ENCODE assay signal across 8 cellular contexts in the genomic region with DNA sequence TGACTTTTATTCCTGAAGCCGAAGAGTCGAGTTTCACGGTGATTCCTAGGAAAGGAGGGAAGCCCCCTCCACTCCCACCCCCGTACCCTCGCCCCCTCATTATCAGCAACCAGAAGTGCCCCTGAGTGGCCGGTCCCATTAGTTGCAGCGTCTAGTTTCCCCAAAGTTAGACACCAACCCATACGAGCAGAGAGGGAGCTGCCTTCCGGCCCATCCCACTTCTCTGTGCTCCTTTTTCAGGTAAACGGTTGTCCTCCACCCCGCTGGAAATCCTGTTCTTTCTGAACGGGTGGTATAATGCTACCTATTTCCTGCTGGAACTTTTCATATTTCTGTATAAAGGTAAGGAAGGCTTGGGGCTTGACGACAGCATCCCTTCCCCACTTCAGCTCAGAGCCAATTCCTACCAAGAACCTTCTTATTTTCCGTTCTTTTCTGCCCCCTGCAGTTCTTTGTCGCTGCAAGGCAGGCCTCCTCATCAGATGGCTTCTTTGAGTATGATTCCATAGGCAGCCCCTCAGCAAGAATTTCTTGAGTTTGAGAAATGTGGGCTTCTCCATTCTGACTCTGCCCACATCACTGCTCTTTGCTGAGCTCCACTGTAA. TPM values are rescaled to one million over a fixed set of nuclear protein-coding genes. Genes with fewer than 3 reads are reported as not detected.
A peak's percentile ranks its signal among the peaks of the same experiment; 100 is the strongest.
DNase-seq lines count a peak whose midpoint lies in the region; ATAC-seq, FAIRE-seq and TF ChIP-seq lines count a peak whose summit lies in the region.

No MANE protein-coding gene starts in this region.

- H3K4me3 ChIP-seq in K562 (peak overlapping the region; percentile 38), keratinocyte (ENCODE audit: control insufficient read depth in 2 of 3, extremely low read depth in 1 of 3, insufficient read depth in 2 of 3, low read depth in 1 of 3, low read length in 3 of 3) (peak overlapping the region; percentile 58 to 90 (median 77))

- H3K27me3 Mint-ChIP-seq in stimulated activated naive B cell treated with anti-CD40 and anti-IgM and Interleukin-4, amounts not matched to agents 10 μg/mL and 1 μg/mL and 100 μg/mL, for 72 hours: no peaks in the 10 kb centered on the region

- 20% methylated on average over 15 of the region's 15 CpGs for WGBS in K562 (ENCODE audit: insufficient coverage, low coverage, missing lambda C conversion rate)

- TF ChIP-seq CTCF in K562 (IDR thresholded peaks at IDR 0.05 in 2 of 3, conservative IDR thresholded peaks at IDR 0.05 in 1 of 3; ENCODE audit: insufficient read depth in 2 of 3, low read depth in 1 of 3, low read length in 3 of 3) (peak; percentile 40 to 42 (median 42)), keratinocyte (optimal IDR thresholded peaks at IDR 0.05 in 1 of 3, IDR thresholded peaks at IDR 0.05 in 1 of 3, conservative IDR thresholded peaks at IDR 0.05 in 1 of 3; ENCODE audit: extremely low read depth in 1 of 3, insufficient read depth in 2 of 3, low read length in 3 of 3) (peak; percentile 8 to 40 (median 38))

- POLR2A ChIA-PET in K562 (lab: Yijun Ruan, JAX): interaction anchor here (0.6 to 1.8 kb wide), 6 partner anchors 8 to 96 kb away, joined by 3 to 15 read pairs (median 3); a partner anchor contains a TSS

- peak overlapping the region; percentile 95 to 98 for H3K4me3 Mint-ChIP-seq in stimulated activated naive B cell treated with anti-CD40 and anti-IgM and Interleukin-4, amounts not matched to agents 10 μg/mL and 1 μg/mL and 100 μg/mL, for 72 hours

- no TSS peak for BruUV-seq in K562 (replicated peaks; lab: Mats Ljungman, UMichigan)

- CTCF ChIA-PET in K562 (lab: Yijun Ruan, JAX; ENCODE audit: low intra/inter-chr PET ratio): interaction anchor here (0.5 kb wide), 1 partner anchor 238 kb away, joined by 7 read pairs; no protein-coding TSS in a partner anchor

- peak overlapping the region; percentile 64; the same call in 2 of the 3 replicates for H3K27ac ChIP-seq in K562 (ENCODE audit: extremely low read depth, low read depth, low read length)
- peak overlapping the region; percentile 72 for H3K27ac ChIP-seq in keratinocyte (ENCODE audit: control insufficient read depth, insufficient read depth, low read length)

- H4K20me1 ChIP-seq in K562 (replicated peaks; ENCODE audit: control insufficient read depth, insufficient read depth, low read length) (no peaks in the 10 kb centered on the region), keratinocyte (ENCODE audit: control insufficient read depth, extremely low read depth, insufficient read depth, low read length) (no peaks in the 10 kb centered on the region)

- H2AFZ ChIP-seq in K562 (ENCODE audit: low read depth, low read length) (peak overlapping the region; percentile 85), keratinocyte (ENCODE audit: control insufficient read depth, low read length) (peak overlapping the region; percentile 99)

- no peaks in the 10 kb centered on the region; the same call in 1 of the 3 replicates for H3K36me3 ChIP-seq in K562 (ENCODE audit: control insufficient read depth, insufficient read depth, low read length)
- H3K36me3 ChIP-seq in keratinocyte (ENCODE audit: control insufficient read depth in 2 of 2, extremely low read depth in 1 of 2, insufficient read depth in 2 of 2, low read length in 2 of 2): peaks cover 4% of the 10 kb centered on the region in 2 experiments

- no peaks in the 10 kb centered on the region for H3K9me1 ChIP-seq in K562 (ENCODE audit: control insufficient read depth, insufficient read depth, low read length)
- no peaks in the 10 kb centered on the region for H3K9me1 ChIP-seq in keratinocyte (ENCODE audit: control insufficient read depth, extremely low read depth, insufficient read depth, low read length)

- no peaks in the 10 kb centered on the region for H3K79me2 ChIP-seq in K562 (ENCODE audit: control insufficient read depth, insufficient read depth, low read length)
- H3K79me2 ChIP-seq in keratinocyte (ENCODE audit: control insufficient read depth, insufficient read depth, low read length): no peaks in the 10 kb centered on the region

- H3K9me3 Mint-ChIP-seq in stimulated activated naive B cell treated with anti-CD40 and anti-IgM and Interleukin-4, amounts not matched to agents 10 μg/mL and 1 μg/mL and 100 μg/mL, for 72 hours: no peaks in the 10 kb centered on the region

- no peak for TF ChIP-seq POLR2A in K562 (conservative IDR thresholded peaks at IDR 0.05)

- DNase-seq in stimulated activated CD4-positive, alpha-beta T cell treated with anti-CD3 and anti-CD28 coated beads, Interleukin-4, amount 100 ng/mL, for 24 hours: peak; percentile 11
- DNase-seq in stimulated activated CD4-positive, alpha-beta T cell treated with anti-CD3 and anti-CD28 coated beads, Interleukin-1b, Interleukin-23, amount 100 ng/mL, for 48 hours: no peak
- DNase-seq in NCI-H69 (lab: John Stamatoyannopoulos, UW): peak; percentile 35
- DNase-seq in K562 (ENCODE audit: extremely low read depth in 1 of 4, low spot score in 3 of 4): peak in 2 of 4 experiments; percentile 39 to 45
- DNase-seq in keratinocyte (ENCODE audit: low read depth, low spot score): no peak
- DNase-seq in stimulated activated naive B cell treated with anti-CD40 and anti-IgM and Interleukin-4, amounts not matched to agents 10 μg/mL and 1 μg/mL and 100 μg/mL, for 72 hours: no peak
- no peak for DNase-seq in NCI-H446 treated with DMSO at 0.1 percent for 48 hours (lab: John Stamatoyannopoulos, UW)

- peak in 1 of 2 experiments; percentile 37; a peak in 2 of 4 replicates for TF ChIP-seq RAD21 in K562 (CRISPR knock-in tag; conservative IDR thresholded peaks at IDR 0.05 in 1 of 2, IDR thresholded peaks at IDR 0.05 in 1 of 2)

- H3K4me1 ChIP-seq in K562 (replicated peaks in 1 of 2; ENCODE audit: control insufficient read depth in 2 of 2, insufficient read depth in 2 of 2, low read length in 2 of 2): peaks cover 0 to 14% of the 10 kb centered on the region in 2 experiments; a peak in 2 of 5 replicates
- H3K4me1 ChIP-seq in keratinocyte (ENCODE audit: control insufficient read depth, extremely low read depth, insufficient read depth, low read length): peaks cover 27% of the 10 kb centered on the region

- in situ Hi-C loops in K562 (cut with MboI): no loop called here

- peaks cover 16 to 30% of the 10 kb centered on the region in 2 donors for H3K4me1 Mint-ChIP-seq in stimulated activated naive B cell treated with anti-CD40 and anti-IgM and Interleukin-4, amounts not matched to agents 10 μg/mL and 1 μg/mL and 100 μg/mL, for 72 hours

- H3K27me3 ChIP-seq in K562 (ENCODE audit: control insufficient read depth in 2 of 2, insufficient read depth in 2 of 2, low read length in 2 of 2): no peaks in the 10 kb centered on the region; a peak in 1 of 5 replicates
- H3K27me3 ChIP-seq in keratinocyte (ENCODE audit: control insufficient read depth, extremely low read depth, insufficient read depth, low read length): no peaks in the 10 kb centered on the region

- H3K9ac ChIP-seq in K562 (ENCODE audit: insufficient read depth in 1 of 2, low read depth in 2 of 2, low read length in 2 of 2) (peak overlapping the region; percentile 57 to 89; a peak in 3 of 4 replicates), keratinocyte (ENCODE audit: control insufficient read depth, extremely low read depth, insufficient read depth, low read length) (peak overlapping the region; percentile 84)

- H3K27ac Mint-ChIP-seq in stimulated activated naive B cell treated with anti-CD40 and anti-IgM and Interleukin-4, amounts not matched to agents 10 μg/mL and 1 μg/mL and 100 μg/mL, for 72 hours: peak overlapping the region; percentile 95

- ATAC-seq in K562 (peak; percentile 81), GM18511 (IDR thresholded peaks at IDR 0.05; ENCODE audit: unreplicated experiment) (no peak)
- ATAC-seq in stimulated activated naive B cell treated with anti-CD40 and anti-IgM and Interleukin-4, amounts not matched to agents 10 μg/mL and 1 μg/mL and 100 μg/mL, for 72 hours (replicated peaks): peak; percentile 44 to 45

- H3K9me3 ChIP-seq in K562 (replicated peaks; ENCODE audit: control insufficient read depth, insufficient read depth, low read depth, low read length) (peaks cover 9% of the 10 kb centered on the region; the same call in 1 of the 2 replicates), keratinocyte (ENCODE audit: control insufficient read depth, low read depth, low read length) (no peaks in the 10 kb centered on the region)

- FAIRE-seq in K562 (lab: Jason Lieb, UNC): peak; percentile 79
- no peak for FAIRE-seq in keratinocyte (lab: Jason Lieb, UNC)

- intact Hi-C loops in K562 (cut with micrococcal nuclease): no loop called here

- H3K36me3 Mint-ChIP-seq in stimulated activated naive B cell treated with anti-CD40 and anti-IgM and Interleukin-4, amounts not matched to agents 10 μg/mL and 1 μg/mL and 100 μg/mL, for 72 hours: peaks cover 16 to 17% of the 10 kb centered on the region in 2 donors

- TF ChIP-seq EP300 in K562 (IDR thresholded peaks at IDR 0.05; ENCODE audit: low read length): no peak

- dilution Hi-C loops in keratinocyte (cut with MboI; ENCODE audit: extremely low pct_ligation_motif_present, low sequenced_read_pairs): no loop called here

- peak overlapping the region; percentile 79 for H3K4me2 ChIP-seq in K562 (ENCODE audit: insufficient read depth, low read length)
- peak overlapping the region; percentile 95 for H3K4me2 ChIP-seq in keratinocyte (ENCODE audit: control insufficient read depth, extremely low read depth, insufficient read depth, low read depth, low read length)

RNA-seq across cellular contexts. Expression of a gene that starts 0.7 kb away (rescaled TPM):
- total RNA-seq in K562 (2011; cell fraction: chromatin; rRNA removed; ENCODE audit: low replicate concordance): 14.6 and 18.4 TPM in 2 replicates
- total RNA-seq in K562 (2011; cell fraction: nucleolus; rRNA removed): 11.8 and 15.0 TPM in 2 replicates
- 17.7 and 22.4 TPM in 2 replicates for total RNA-seq in K562 (2011; cell fraction: nucleoplasm; rRNA removed)
- 4.9 and 7.1 TPM in 2 replicates for total RNA-seq in K562 (2014; rRNA removed)
- 7.0 and 8.2 TPM in 2 replicates for total RNA-seq in K562 (2014; rRNA removed; fragmentation: Illumina TruSeq; extraction: Trizol)
- 8.0 and 8.3 TPM in 2 replicates for total RNA-seq in K562 (2015; rRNA removed; fragmentation: Illumina TruSeq; extraction: Trizol)
- total RNA-seq in K562 (2021): 6.0 and 6.4 TPM in 2 replicates
- 22.1 and 22.5 TPM in 2 replicates for polyA plus RNA-seq in K562 (2011; rRNA removed)
- 26.0 and 28.2 TPM in 2 replicates for polyA plus RNA-seq in K562 (2011; cell fraction: cytosol; rRNA removed)
- 13.0 and 15.5 TPM in 2 replicates for polyA plus RNA-seq in K562 (2011; cell fraction: nucleus; rRNA removed)
- polyA plus RNA-seq in K562 (2012): 7.9 and 11.7 TPM in 2 replicates
- 11.8 and 12.4 TPM in 2 replicates for polyA plus RNA-seq in K562 (2014; fragmentation: Illumina TruSeq; extraction: Trizol)
- polyA plus RNA-seq in K562 (2014; fragmentation: Nextera tagmentation; extraction: Ambion mirVana): 10 to 100 TPM; 22.9 to 25.2 TPM
- 8.8 and 11.3 TPM in 2 replicates for polyA plus RNA-seq in K562 (2014; rRNA removed)
- polyA minus RNA-seq in K562 (2011; rRNA and poly(A)+ RNA removed): 11.6 and 12.4 TPM in 2 replicates
- 3.5 and 4.0 TPM in 2 replicates for polyA minus RNA-seq in K562 (2011; cell fraction: cytosol; rRNA and poly(A)+ RNA removed)
- 3.4 and 4.0 TPM in 2 replicates for polyA minus RNA-seq in K562 (2011; cell fraction: nucleus; rRNA and poly(A)+ RNA removed)
- 14.4 to 22.4 TPM (median 17.2 TPM) in 3 replicates for polyA plus RNA-seq in keratinocyte
- polyA plus RNA-seq in keratinocyte (2011; ENCODE audit: low read depth): 1.2 TPM
- polyA plus RNA-seq in keratinocyte (2011; cell fraction: cytosol; rRNA removed): 18.8 and 22.5 TPM in 2 replicates
- 10.4 and 12.3 TPM in 2 replicates for polyA plus RNA-seq in keratinocyte (2011; cell fraction: nucleus; rRNA removed)
- polyA plus RNA-seq in keratinocyte (2012; ENCODE audit: low replicate concordance): 6.5 and 11.1 TPM in 2 replicates
- polyA minus RNA-seq in keratinocyte: 10.0 to 15.7 TPM (median 14.8 TPM) in 3 replicates
- 9.8 TPM for polyA minus RNA-seq in keratinocyte (2011; cell fraction: cytosol; rRNA and poly(A)+ RNA removed)
- 1.7 and 5.0 TPM in 2 replicates for polyA minus RNA-seq in keratinocyte (2011; cell fraction: nucleus; rRNA and poly(A)+ RNA removed)

RNA-seq across cellular contexts. Expression of a gene that starts 30.9 kb away (rescaled TPM):
- 261 and 425 TPM in 2 replicates for total RNA-seq in K562 (2011; cell fraction: chromatin; rRNA removed; ENCODE audit: low replicate concordance)
- 218 and 247 TPM in 2 replicates for total RNA-seq in K562 (2011; cell fraction: nucleolus; rRNA removed)
- 293 and 351 TPM in 2 replicates for total RNA-seq in K562 (2011; cell fraction: nucleoplasm; rRNA removed)
- total RNA-seq in K562 (2014; rRNA removed) (23.2 and 26.4 TPM in 2 replicates), K562 (2014; rRNA removed; fragmentation: Illumina TruSeq; extraction: Trizol) (55.8 and 58.0 TPM in 2 replicates), K562 (2015; rRNA removed; fragmentation: Illumina TruSeq; extraction: Trizol) (63.1 and 63.3 TPM in 2 replicates), K562 (2021) (56.2 and 70.1 TPM in 2 replicates)
- polyA plus RNA-seq in K562 (2011; rRNA removed) (150 and 168 TPM in 2 replicates), K562 (2014; fragmentation: Illumina TruSeq; extraction: Trizol) (102 and 109 TPM in 2 replicates), K562 (2014; fragmentation: Nextera tagmentation; extraction: Ambion mirVana) (100 to 1,000 TPM; 127 to 146 TPM), K562 (2014; rRNA removed) (62.7 and 86.7 TPM in 2 replicates), keratinocyte (66.1 to 118 TPM (median 85.4 TPM) in 3 replicates)
- 109 and 130 TPM in 2 replicates for polyA plus RNA-seq in K562 (2011; cell fraction: cytosol; rRNA removed)
- 205 and 226 TPM in 2 replicates for polyA plus RNA-seq in K562 (2011; cell fraction: nucleus; rRNA removed)
- polyA plus RNA-seq in K562 (2012): 42.4 and 48.0 TPM in 2 replicates
- 81.9 and 101 TPM in 2 replicates for polyA minus RNA-seq in K562 (2011; rRNA and poly(A)+ RNA removed)
- polyA minus RNA-seq in K562 (2011; cell fraction: cytosol; rRNA and poly(A)+ RNA removed): 14.3 and 21.3 TPM in 2 replicates
- 59.1 and 81.3 TPM in 2 replicates for polyA minus RNA-seq in K562 (2011; cell fraction: nucleus; rRNA and poly(A)+ RNA removed)
- 6.0 TPM for polyA plus RNA-seq in keratinocyte (2011; ENCODE audit: low read depth)
- polyA plus RNA-seq in keratinocyte (2011; cell fraction: cytosol; rRNA removed): 66.9 and 115 TPM in 2 replicates
- polyA plus RNA-seq in keratinocyte (2011; cell fraction: nucleus; rRNA removed): 101 and 119 TPM in 2 replicates
- 37.8 and 43.0 TPM in 2 replicates for polyA plus RNA-seq in keratinocyte (2012; ENCODE audit: low replicate concordance)
- 44.0 to 72.4 TPM (median 56.3 TPM) in 3 replicates for polyA minus RNA-seq in keratinocyte
- 13.2 TPM for polyA minus RNA-seq in keratinocyte (2011; cell fraction: cytosol; rRNA and poly(A)+ RNA removed)
- 19.8 and 27.8 TPM in 2 replicates for polyA minus RNA-seq in keratinocyte (2011; cell fraction: nucleus; rRNA and poly(A)+ RNA removed)

RNA-seq across cellular contexts. Expression of a gene that starts 31.4 kb away (rescaled TPM):
- total RNA-seq in K562 (2011; cell fraction: chromatin; rRNA removed; ENCODE audit: low replicate concordance): 84.8 and 201 TPM in 2 replicates
- 195 and 226 TPM in 2 replicates for total RNA-seq in K562 (2011; cell fraction: nucleolus; rRNA removed)
- total RNA-seq in K562 (2011; cell fraction: nucleoplasm; rRNA removed): 160 and 163 TPM in 2 replicates
- 29.2 and 42.5 TPM in 2 replicates for total RNA-seq in K562 (2014; rRNA removed)
- 24.9 and 30.4 TPM in 2 replicates for total RNA-seq in K562 (2014; rRNA removed; fragmentation: Illumina TruSeq; extraction: Trizol)
- 36.9 and 37.6 TPM in 2 replicates for total RNA-seq in K562 (2015; rRNA removed; fragmentation: Illumina TruSeq; extraction: Trizol)
- total RNA-seq in K562 (2021): 59.9 and 70.2 TPM in 2 replicates
- polyA plus RNA-seq in K562 (2011; rRNA removed): 37.9 and 56.1 TPM in 2 replicates
- polyA plus RNA-seq in K562 (2011; cell fraction: cytosol; rRNA removed): 82.7 and 149 TPM in 2 replicates
- 86.4 and 134 TPM in 2 replicates for polyA plus RNA-seq in K562 (2011; cell fraction: nucleus; rRNA removed)
- 57.1 and 64.6 TPM in 2 replicates for polyA plus RNA-seq in K562 (2012)
- polyA plus RNA-seq in K562 (2014; fragmentation: Illumina TruSeq; extraction: Trizol): 70.2 and 78.9 TPM in 2 replicates
- 10 to 100 TPM; 30.1 to 44.3 TPM for polyA plus RNA-seq in K562 (2014; fragmentation: Nextera tagmentation; extraction: Ambion mirVana)
- 43.0 and 46.7 TPM in 2 replicates for polyA plus RNA-seq in K562 (2014; rRNA removed)
- 41.6 and 59.3 TPM in 2 replicates for polyA minus RNA-seq in K562 (2011; rRNA and poly(A)+ RNA removed)
- 30.1 and 37.2 TPM in 2 replicates for polyA minus RNA-seq in K562 (2011; cell fraction: cytosol; rRNA and poly(A)+ RNA removed)
- polyA minus RNA-seq in K562 (2011; cell fraction: nucleus; rRNA and poly(A)+ RNA removed): 16.8 and 17.4 TPM in 2 replicates
- 42.3 to 124 TPM (median 62.3 TPM) in 3 replicates for polyA plus RNA-seq in keratinocyte
- 5.1 TPM for polyA plus RNA-seq in keratinocyte (2011; ENCODE audit: low read depth)
- 63.6 and 95.2 TPM in 2 replicates for polyA plus RNA-seq in keratinocyte (2011; cell fraction: cytosol; rRNA removed)
- polyA plus RNA-seq in keratinocyte (2011; cell fraction: nucleus; rRNA removed): 108 and 123 TPM in 2 replicates
- polyA plus RNA-seq in keratinocyte (2012; ENCODE audit: low replicate concordance): 31.6 and 43.8 TPM in 2 replicates
- 66.4 to 188 TPM (median 180 TPM) in 3 replicates for polyA minus RNA-seq in keratinocyte
- 72.1 TPM for polyA minus RNA-seq in keratinocyte (2011; cell fraction: cytosol; rRNA and poly(A)+ RNA removed)
- polyA minus RNA-seq in keratinocyte (2011; cell fraction: nucleus; rRNA and poly(A)+ RNA removed): 64.9 and 76.6 TPM in 2 replicates

RNA-seq across cellular contexts. Expression of a gene that starts 36.7 kb away (rescaled TPM):
- total RNA-seq in K562 (2011; cell fraction: chromatin; rRNA removed; ENCODE audit: low replicate concordance): 141 and 152 TPM in 2 replicates
- total RNA-seq in K562 (2011; cell fraction: nucleolus; rRNA removed): 67.6 and 78.9 TPM in 2 replicates
- 105 and 139 TPM in 2 replicates for total RNA-seq in K562 (2011; cell fraction: nucleoplasm; rRNA removed)
- total RNA-seq in K562 (2014; rRNA removed): 24.3 and 24.8 TPM in 2 replicates
- 45.1 and 45.5 TPM in 2 replicates for total RNA-seq in K562 (2014; rRNA removed; fragmentation: Illumina TruSeq; extraction: Trizol)
- total RNA-seq in K562 (2015; rRNA removed; fragmentation: Illumina TruSeq; extraction: Trizol): 43.9 and 44.1 TPM in 2 replicates
- 82.9 and 84.6 TPM in 2 replicates for total RNA-seq in K562 (2021)
- 37.5 and 60.4 TPM in 2 replicates for polyA plus RNA-seq in K562 (2011; rRNA removed)
- 51.1 and 98.0 TPM in 2 replicates for polyA plus RNA-seq in K562 (2011; cell fraction: cytosol; rRNA removed)
- 121 and 160 TPM in 2 replicates for polyA plus RNA-seq in K562 (2011; cell fraction: nucleus; rRNA removed)
- 70.9 and 87.0 TPM in 2 replicates for polyA plus RNA-seq in K562 (2012)
- 89.1 and 104 TPM in 2 replicates for polyA plus RNA-seq in K562 (2014; fragmentation: Illumina TruSeq; extraction: Trizol)
- 10 to 100 TPM; 14.8 to 46.8 TPM for polyA plus RNA-seq in K562 (2014; fragmentation: Nextera tagmentation; extraction: Ambion mirVana)
- 42.4 and 45.7 TPM in 2 replicates for polyA plus RNA-seq in K562 (2014; rRNA removed)
- 45.5 and 47.8 TPM in 2 replicates for polyA minus RNA-seq in K562 (2011; rRNA and poly(A)+ RNA removed)
- polyA minus RNA-seq in K562 (2011; cell fraction: cytosol; rRNA and poly(A)+ RNA removed): 32.9 and 61.4 TPM in 2 replicates
- 37.4 and 50.1 TPM in 2 replicates for polyA minus RNA-seq in K562 (2011; cell fraction: nucleus; rRNA and poly(A)+ RNA removed)
- polyA plus RNA-seq in keratinocyte: 24.6 to 60.6 TPM (median 34.5 TPM) in 3 replicates
- 12.1 TPM for polyA plus RNA-seq in keratinocyte (2011; ENCODE audit: low read depth)
- 31.2 and 42.2 TPM in 2 replicates for polyA plus RNA-seq in keratinocyte (2011; cell fraction: cytosol; rRNA removed)
- 73.4 and 79.4 TPM in 2 replicates for polyA plus RNA-seq in keratinocyte (2011; cell fraction: nucleus; rRNA removed)
- polyA plus RNA-seq in keratinocyte (2012; ENCODE audit: low replicate concordance): 32.6 and 43.6 TPM in 2 replicates
- 36.2 to 126 TPM (median 46.5 TPM) in 3 replicates for polyA minus RNA-seq in keratinocyte
- polyA minus RNA-seq in keratinocyte (2011; cell fraction: cytosol; rRNA and poly(A)+ RNA removed): 12.3 TPM
- polyA minus RNA-seq in keratinocyte (2011; cell fraction: nucleus; rRNA and poly(A)+ RNA removed): 21.9 and 34.4 TPM in 2 replicates

RNA-seq across cellular contexts. Expression of a gene that starts 36.8 kb away (rescaled TPM):
- 127 and 189 TPM in 2 replicates for total RNA-seq in K562 (2011; cell fraction: chromatin; rRNA removed; ENCODE audit: low replicate concordance)
- total RNA-seq in K562 (2011; cell fraction: nucleolus; rRNA removed): 134 and 143 TPM in 2 replicates
- 150 and 151 TPM in 2 replicates for total RNA-seq in K562 (2011; cell fraction: nucleoplasm; rRNA removed)
- 27.6 and 51.6 TPM in 2 replicates for total RNA-seq in K562 (2014; rRNA removed)
- 23.1 and 24.9 TPM in 2 replicates for total RNA-seq in K562 (2014; rRNA removed; fragmentation: Illumina TruSeq; extraction: Trizol)
- 21.2 and 24.1 TPM in 2 replicates for total RNA-seq in K562 (2015; rRNA removed; fragmentation: Illumina TruSeq; extraction: Trizol)
- 34.8 and 39.4 TPM in 2 replicates for total RNA-seq in K562 (2021)
- polyA plus RNA-seq in K562 (2011; rRNA removed): 82.2 and 86.3 TPM in 2 replicates
- 87.4 and 110 TPM in 2 replicates for polyA plus RNA-seq in K562 (2011; cell fraction: cytosol; rRNA removed)
- 55.5 and 62.3 TPM in 2 replicates for polyA plus RNA-seq in K562 (2011; cell fraction: nucleus; rRNA removed)
- polyA plus RNA-seq in K562 (2012): 33.3 and 41.9 TPM in 2 replicates
- 30.7 and 40.4 TPM in 2 replicates for polyA plus RNA-seq in K562 (2014; fragmentation: Illumina TruSeq; extraction: Trizol)
- 100 to 1,000 TPM; 140 to 144 TPM for polyA plus RNA-seq in K562 (2014; fragmentation: Nextera tagmentation; extraction: Ambion mirVana)
- 48.0 and 55.9 TPM in 2 replicates for polyA plus RNA-seq in K562 (2014; rRNA removed)
- 66.7 and 73.9 TPM in 2 replicates for polyA minus RNA-seq in K562 (2011; rRNA and poly(A)+ RNA removed)
- 17.1 and 42.7 TPM in 2 replicates for polyA minus RNA-seq in K562 (2011; cell fraction: cytosol; rRNA and poly(A)+ RNA removed)
- polyA minus RNA-seq in K562 (2011; cell fraction: nucleus; rRNA and poly(A)+ RNA removed): 38.0 and 52.3 TPM in 2 replicates
- 55.1 to 71.3 TPM (median 56.4 TPM) in 3 replicates for polyA plus RNA-seq in keratinocyte
- 10.8 TPM for polyA plus RNA-seq in keratinocyte (2011; ENCODE audit: low read depth)
- 64.1 and 68.9 TPM in 2 replicates for polyA plus RNA-seq in keratinocyte (2011; cell fraction: cytosol; rRNA removed)
- 58.6 and 59.9 TPM in 2 replicates for polyA plus RNA-seq in keratinocyte (2011; cell fraction: nucleus; rRNA removed)
- 33.8 and 36.2 TPM in 2 replicates for polyA plus RNA-seq in keratinocyte (2012; ENCODE audit: low replicate concordance)
- 34.3 to 61.4 TPM (median 39.9 TPM) in 3 replicates for polyA minus RNA-seq in keratinocyte
- 39.5 TPM for polyA minus RNA-seq in keratinocyte (2011; cell fraction: cytosol; rRNA and poly(A)+ RNA removed)
- 12.8 and 39.9 TPM in 2 replicates for polyA minus RNA-seq in keratinocyte (2011; cell fraction: nucleus; rRNA and poly(A)+ RNA removed)

Comparison
In these comparisons a context has a peak if more than half of its experiments do, and no peak if none do; other contexts are left out.
1. DNase-seq: peak in stimulated activated CD4-positive, alpha-beta T cell treated with anti-CD3 and anti-CD28 coated beads, Interleukin-4, amount 100 ng/mL, for 24 hours (single experiment) and NCI-H69 (single experiment); none in stimulated activated CD4-positive, alpha-beta T cell treated with anti-CD3 and anti-CD28 coated beads, Interleukin-1b, Interleukin-23, amount 100 ng/mL, for 48 hours (single experiment), keratinocyte (single experiment), stimulated activated naive B cell treated with anti-CD40 and anti-IgM and Interleukin-4, amounts not matched to agents 10 μg/mL and 1 μg/mL and 100 μg/mL, for 72 hours (single experiment) and NCI-H446 treated with DMSO at 0.1 percent for 48 hours (single experiment).